32 cellular contexts compared by ENCODE assay signal in the genomic region with DNA sequence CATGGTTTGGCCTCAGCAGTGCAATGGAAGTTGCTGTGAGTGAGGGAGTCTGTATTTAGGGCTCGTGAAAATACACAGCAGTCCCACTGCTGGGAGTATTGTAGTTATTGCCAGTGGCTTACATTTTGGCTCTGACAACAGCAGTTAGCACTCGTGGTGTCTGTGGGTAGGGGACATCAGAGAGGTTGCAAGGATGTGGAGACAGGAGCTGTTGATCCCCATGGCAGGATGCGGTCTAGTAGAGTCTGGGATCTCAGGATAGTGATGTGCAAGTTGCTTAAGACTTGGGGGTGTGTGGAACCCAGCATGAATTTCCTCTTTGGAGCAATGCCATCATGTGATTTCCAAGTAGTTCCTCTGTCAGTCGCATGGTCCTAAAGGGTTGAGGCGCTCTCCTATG.
"Had no signal": no experiment of that assay in that cellular context is flagged by ENCODE, and none has a peak within 500 bp of the region (broad histone marks: within the 10 kb centered on the region; RNA-seq: fewer than 3 reads in every experiment).

No MANE protein-coding gene starts in this region.

- H3K4me3 ChIP-seq: ascending aorta, breast epithelium, esophagus squamous epithelium, heart left ventricle had no signal

- H3K4me1 Mint-ChIP-seq: brain had no signal

- H3K27me3 ChIP-seq: ascending aorta, breast epithelium, esophagus squamous epithelium, heart left ventricle had no signal

- H3K27ac ChIP-seq: ascending aorta, breast epithelium, epithelial cell of prostate, esophagus squamous epithelium, heart left ventricle had no signal

- H3K9me3 Mint-ChIP-seq: central memory CD8-positive, alpha-beta T cell had no signal

- H3K36me3 ChIP-seq: breast epithelium had no signal

- DNase-seq: activated CD4-positive, alpha-beta memory T cell treated with anti-CD3 and anti-CD28 coated beads for 36 hours; activated CD4-positive, alpha-beta T cell treated with anti-CD3 and anti-CD28 coated beads for 36 hours; activated CD4-positive, alpha-beta T cell treated with anti-CD3 and anti-CD28 coated beads, Interleukin-2, amount 10 ng/mL, durations not matched to agents 24 days and 14 days; activated CD4-positive, CD25-positive, alpha-beta regulatory T cell; activated CD4-positive, CD25-positive, alpha-beta regulatory T cell treated with anti-CD3 and anti-CD28 coated beads, Interleukin-2, amount 50 U/mL, for 72 hours; activated CD8-positive, alpha-beta memory T cell treated with anti-CD3 and anti-CD28 coated beads, Interleukin-2, amount 10 ng/mL, durations not matched to agents 7 days and 5 days; activated CD8-positive, alpha-beta memory T cell treated with anti-CD3 and anti-CD28 coated beads, Interleukin-2, amount 50 U/mL, for 4 hours; activated CD8-positive, alpha-beta T cell treated with anti-CD3 and anti-CD28 coated beads, Interleukin-2, amount 10 ng/mL, durations not matched to agents 7 days and 5 days; activated effector memory CD4-positive, alpha-beta T cell treated with anti-CD3 and anti-CD28 coated beads, Interleukin-2, amount 50 U/mL, for 16 hours; activated naive CD4-positive, alpha-beta T cell; activated naive CD4-positive, alpha-beta T cell treated with anti-CD3 and anti-CD28 coated beads, Interleukin-2, amount 10 ng/mL, durations not matched to agents 7 days and 5 days; activated naive CD8-positive, alpha-beta T cell treated with anti-CD3 and anti-CD28 coated beads, Interleukin-2, amount 10 ng/mL, durations not matched to agents 7 days and 5 days; activated T-cell treated with anti-CD3 and anti-CD28 coated beads, Interleukin-2, amount 50 U/mL, for 1 hour; activated T-cell treated with anti-CD3 and anti-CD28 coated beads, Interleukin-2, amount 50 U/mL, for 48 hours; cortex of kidney; dermis blood vessel endothelial cell; effector CD4-positive, alpha-beta T cell; esophagus squamous epithelium; glutamatergic neuron; heart left ventricle; hypothalamus; T-helper 17 cell; T1000 had no signal

- H3K4me3 Mint-ChIP-seq: activated CD4-positive, alpha-beta memory T cell treated with anti-CD3 and anti-CD28 coated beads for 36 hours; activated CD4-positive, alpha-beta T cell treated with anti-CD3 and anti-CD28 coated beads for 36 hours; activated CD4-positive, alpha-beta T cell treated with anti-CD3 and anti-CD28 coated beads, Interleukin-2, amount 10 ng/mL, durations not matched to agents 24 days and 14 days; activated CD8-positive, alpha-beta memory T cell treated with anti-CD3 and anti-CD28 coated beads, Interleukin-2, amount 10 ng/mL, durations not matched to agents 7 days and 5 days; activated CD8-positive, alpha-beta T cell treated with anti-CD3 and anti-CD28 coated beads, Interleukin-2, amount 10 ng/mL, durations not matched to agents 7 days and 5 days; activated naive CD4-positive, alpha-beta T cell treated with anti-CD3 and anti-CD28 coated beads, Interleukin-2, amount 10 ng/mL, durations not matched to agents 7 days and 5 days; activated naive CD8-positive, alpha-beta T cell treated with anti-CD3 and anti-CD28 coated beads, Interleukin-2, amount 10 ng/mL, durations not matched to agents 7 days and 5 days; activated T-helper 1 cell treated with anti-CD3 and anti-CD28 coated beads, Interleukin-12 subunit alpha, Interleukin-12 subunit beta, Interleukin-2, Interleukin-4 antibody, amounts not matched to agents 30 ng/mL and 10 ng/mL and 1 ng/mL, durations not matched to agents 14 hours and 24 hours and 36 hours; brain; central memory CD8-positive, alpha-beta T cell; T-helper 17 cell; T-helper 2 cell treated with Interferon-gamma antibody and Interleukin-4, amounts not matched to agents 5 μg/mL and 100 μg/mL, for 36 hours had no signal

- H3K27me3 Mint-ChIP-seq: activated CD4-positive, alpha-beta memory T cell treated with anti-CD3 and anti-CD28 coated beads for 36 hours; activated CD4-positive, alpha-beta T cell treated with anti-CD3 and anti-CD28 coated beads for 36 hours; activated CD4-positive, alpha-beta T cell treated with anti-CD3 and anti-CD28 coated beads, Interleukin-2, amount 10 ng/mL, durations not matched to agents 24 days and 14 days; activated CD8-positive, alpha-beta memory T cell treated with anti-CD3 and anti-CD28 coated beads, Interleukin-2, amount 10 ng/mL, durations not matched to agents 7 days and 5 days; activated naive CD4-positive, alpha-beta T cell treated with anti-CD3 and anti-CD28 coated beads, Interleukin-2, amount 10 ng/mL, durations not matched to agents 7 days and 5 days; activated naive CD8-positive, alpha-beta T cell treated with anti-CD3 and anti-CD28 coated beads, Interleukin-2, amount 10 ng/mL, durations not matched to agents 7 days and 5 days; brain; central memory CD8-positive, alpha-beta T cell; T-helper 17 cell had no signal

- H3K4me1 ChIP-seq: ascending aorta, breast epithelium, esophagus squamous epithelium had no signal

- H3K27ac Mint-ChIP-seq: activated CD4-positive, alpha-beta memory T cell treated with anti-CD3 and anti-CD28 coated beads for 36 hours; activated CD4-positive, alpha-beta T cell treated with anti-CD3 and anti-CD28 coated beads for 36 hours; activated CD4-positive, alpha-beta T cell treated with anti-CD3 and anti-CD28 coated beads, Interleukin-2, amount 10 ng/mL, durations not matched to agents 24 days and 14 days; activated CD8-positive, alpha-beta memory T cell treated with anti-CD3 and anti-CD28 coated beads, Interleukin-2, amount 10 ng/mL, durations not matched to agents 7 days and 5 days; activated CD8-positive, alpha-beta T cell treated with anti-CD3 and anti-CD28 coated beads, Interleukin-2, amount 10 ng/mL, durations not matched to agents 7 days and 5 days; activated naive CD4-positive, alpha-beta T cell treated with anti-CD3 and anti-CD28 coated beads, Interleukin-2, amount 10 ng/mL, durations not matched to agents 7 days and 5 days; activated naive CD4-positive, alpha-beta T cell treated with anti-CD3 and anti-CD28 coated beads, Interleukin-2, amount 50 U/mL, for 72 hours; activated naive CD8-positive, alpha-beta T cell treated with anti-CD3 and anti-CD28 coated beads, Interleukin-2, amount 10 ng/mL, durations not matched to agents 7 days and 5 days; activated T-helper 1 cell treated with anti-CD3 and anti-CD28 coated beads, Interleukin-12 subunit alpha, Interleukin-12 subunit beta, Interleukin-2, Interleukin-4 antibody, amounts not matched to agents 30 ng/mL and 10 ng/mL and 1 ng/mL, durations not matched to agents 14 hours and 24 hours and 36 hours; activated T-helper 2 cell treated with anti-CD3 and anti-CD28 coated beads, Interferon-gamma antibody, Interleukin-2, Interleukin-4, amounts not matched to agents 10 μg/mL and 5 μg/mL and 100 μg/mL, durations not matched to agents 14 hours and 24 hours and 36 hours; brain; T-helper 17 cell; T-helper 2 cell treated with Interferon-gamma antibody and Interleukin-4, amounts not matched to agents 5 μg/mL and 100 μg/mL, for 36 hours had no signal
